In the genomic region with DNA sequence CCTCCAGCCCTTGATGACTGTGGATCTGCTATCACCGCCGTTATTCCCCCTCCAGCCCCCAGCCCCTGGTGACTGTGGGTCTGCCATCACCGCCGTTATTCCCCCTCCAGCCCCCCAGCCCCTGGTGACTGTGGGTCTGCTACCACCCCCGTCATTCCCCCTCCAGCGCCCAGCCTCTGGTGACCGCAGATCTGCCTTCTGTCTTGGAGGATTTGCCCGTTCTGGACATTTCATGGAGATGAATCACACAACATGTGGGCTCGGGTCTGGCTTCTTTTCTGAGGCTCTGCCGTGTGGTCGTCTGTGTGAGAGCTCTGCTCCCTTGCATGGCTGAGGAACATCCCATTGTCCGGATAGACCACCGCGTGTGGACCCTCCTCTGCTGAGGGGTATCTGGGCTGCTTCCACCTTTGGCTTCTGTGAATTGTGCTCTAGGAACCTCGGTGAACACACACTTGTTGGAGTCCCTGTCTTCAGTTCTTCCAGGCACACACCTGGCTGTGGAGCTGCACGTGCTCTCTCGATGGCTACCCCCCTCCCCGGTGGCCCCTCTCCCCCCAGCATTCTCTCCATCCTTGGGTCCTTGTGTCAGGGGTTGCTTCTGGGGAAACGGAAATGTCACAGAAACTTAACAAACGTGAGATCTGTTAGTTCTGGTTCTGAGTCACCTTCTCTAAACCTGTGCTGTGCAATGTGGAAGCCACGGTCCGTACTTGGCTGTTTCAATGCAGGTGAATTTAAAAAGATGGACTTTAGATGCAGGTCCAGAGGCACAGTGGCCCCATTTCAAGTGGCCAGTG, we compare ENCODE assay signal across 12 cellular contexts.
DNase-seq lines count a peak whose midpoint lies in the region; ATAC-seq and TF ChIP-seq lines count a peak whose summit lies in the region.
"Had no signal": no experiment of that assay in that cellular context is flagged by ENCODE, and none has a peak within 500 bp of the region (broad histone marks: within the 10 kb centered on the region; RNA-seq: fewer than 3 reads in every experiment).

No MANE protein-coding gene starts in this region.

- no peaks in the 10 kb centered on the region for H3F3A ChIP-seq in GM23248 (ENCODE audit: insufficient read depth)

- peak overlapping the region; percentile 51 for H3K4me2 ChIP-seq in GM23248 (ENCODE audit: unreplicated experiment)

- no peaks in the 10 kb centered on the region for H3K79me2 ChIP-seq in GM23248 (ENCODE audit: insufficient read depth)

- TF ChIP-seq CTCF in RWPE2 (IDR thresholded peaks at IDR 0.05; ENCODE audit: poor library complexity, severe bottlenecking): no peak
- no peak for TF ChIP-seq CTCF in fibroblast of pulmonary artery (IDR thresholded peaks at IDR 0.05; ENCODE audit: low read length, missing control alignments)

- H3K9me3 ChIP-seq in GM23248 (ENCODE audit: low read depth) (no peaks in the 10 kb centered on the region), RWPE2 (ENCODE audit: severe bottlenecking) (no peaks in the 10 kb centered on the region)
- H3K9me3 ChIP-seq: suprapubic skin had no signal

- no peaks in the 10 kb centered on the region for H4K20me1 ChIP-seq in GM23248 (ENCODE audit: insufficient read depth)

- peak overlapping the region; percentile 12; the same call in 1 of the 2 replicates for H3K27ac ChIP-seq in GM23248
- H3K27ac ChIP-seq in RWPE2 (ENCODE audit: poor library complexity, severe bottlenecking): peak overlapping the region; percentile 32
- H3K27ac ChIP-seq: suprapubic skin had no signal

- DNase-seq in GM23248 (peak; percentile 88), RWPE2 (ENCODE audit: low spot score) (peak; percentile 45), fibroblast of pulmonary artery (ENCODE audit: low read depth) (peak; percentile 55), skeletal muscle cell (ENCODE audit: low read depth) (peak; percentile 61), NCI-H2171 treated with DMSO at 0.1 percent for 48 hours (lab: John Stamatoyannopoulos, UW) (no peak), medulla oblongata (ENCODE audit: extremely low spot score) (no peak), HPDE6-E6E7 (ENCODE audit: extremely low spot score) (no peak)
- DNase-seq: NCI-H446, retina, RPMI8226 had no signal

- WGBS in GM23248 (ENCODE audit: low coverage in 1 of 2, low lambda C conversion rate in 2 of 2, missing lambda C conversion rate in 2 of 2), 2 experiments: 17 to 19% methylated on average over 12 to 22 of the region's 22 CpGs

- H3K4me1 ChIP-seq in GM23248 (ENCODE audit: insufficient read depth) (peaks cover 29% of the 10 kb centered on the region), RWPE2 (ENCODE audit: insufficient read depth, poor library complexity, severe bottlenecking) (peaks cover 3% of the 10 kb centered on the region)

- peak overlapping the region; percentile 40 for H3K9ac ChIP-seq in GM23248

- H3K4me3 ChIP-seq in GM23248 (peak overlapping the region; percentile 25), RWPE2 (ENCODE audit: severe bottlenecking) (no peak overlapping the region), fibroblast of pulmonary artery (replicated peaks; ENCODE audit: low read depth, low read length) (no peak overlapping the region), skeletal muscle cell (ENCODE audit: low read depth, low read length) (no peak overlapping the region)
- H3K4me3 ChIP-seq: suprapubic skin had no signal

- ATAC-seq in RWPE2 (ENCODE audit: low read depth) (peak; percentile 80), HG03571 (IDR thresholded peaks at IDR 0.05; ENCODE audit: unreplicated experiment) (no peak)

- in situ Hi-C loops in GM23248 (cut with MboI): no loop called here

- H3K36me3 ChIP-seq in GM23248 (ENCODE audit: low read depth) (no peaks in the 10 kb centered on the region), RWPE2 (ENCODE audit: low read depth) (no peaks in the 10 kb centered on the region)
- H3K36me3 ChIP-seq: suprapubic skin had no signal

- no peaks in the 10 kb centered on the region for H3K27me3 ChIP-seq in GM23248 (replicated peaks; ENCODE audit: insufficient read depth)
- no peaks in the 10 kb centered on the region for H3K27me3 ChIP-seq in RWPE2 (ENCODE audit: insufficient read depth, poor library complexity, severe bottlenecking)

- H3K9me2 ChIP-seq in GM23248 (ENCODE audit: insufficient read depth): no peaks in the 10 kb centered on the region

- 0 out of 2 replicates have a peak overlapping the region, but pooled peaks have one; percentile 4 for H2AFZ ChIP-seq in GM23248

Comparison
In these comparisons a context has a peak if more than half of its experiments do, and no peak if none do; other contexts are left out.
1. DNase-seq: peak in GM23248 (single experiment), RWPE2 (single experiment), fibroblast of pulmonary artery (single experiment) and skeletal muscle cell (single experiment); none in NCI-H2171 treated with DMSO at 0.1 percent for 48 hours (single experiment), medulla oblongata (single experiment) and HPDE6-E6E7 (single experiment).